19 cellular contexts compared by ENCODE assay signal in genomic region chr16:69581297-69581696, GRCh38. TPM values are rescaled to one million over a fixed set of nuclear protein-coding genes. Genes with fewer than 3 reads are reported as not detected.
DNase-seq lines count a peak whose midpoint lies in the region; ATAC-seq, FAIRE-seq and TF ChIP-seq lines count a peak whose summit lies in the region.
"Had no signal": no experiment of that assay in that cellular context is flagged by ENCODE, and none has a peak within 500 bp of the region (broad histone marks: within the 10 kb centered on the region; RNA-seq: fewer than 3 reads in every experiment).

No MANE protein-coding gene starts in this region.

- CTCF ChIA-PET in GM12878 (lab: Yijun Ruan, JAX) = interaction anchor here (2.9 kb wide), 1 partner anchor 12 kb away, joined by 12 read pairs; no protein-coding TSS in a partner anchor

- peaks cover 51% of the 10 kb centered on the region for H3K4me1 Mint-ChIP-seq in activated T-cell treated with anti-CD3 and anti-CD28 coated beads, Interleukin-2, amount 50 U/mL, for 24 hours (ENCODE audit: low read depth)

- peaks cover 61% of the 10 kb centered on the region for H3K36me3 Mint-ChIP-seq in activated T-cell treated with anti-CD3 and anti-CD28 coated beads, Interleukin-2, amount 50 U/mL, for 24 hours (ENCODE audit: low read depth)

- peak; percentile 28; the same call in 2 of the 3 replicates for ATAC-seq in GM12878

- POLR2A ChIA-PET in GM12878 (lab: Charles Lee) = no interaction called here

- SMC1A ChIA-PET in GM12878 (lab: Charles Lee; ENCODE audit: uncharacterized antibody, unreplicated experiment) = interaction anchor here (0.7 to 2.6 kb wide), 4 partner anchors 12 to 185 kb away, joined by 3 to 8 read pairs (median 4); partner anchors contain the start of gene CYB5B

- no peaks in the 10 kb centered on the region for H3K27me3 Mint-ChIP-seq in activated T-cell treated with anti-CD3 and anti-CD28 coated beads, Interleukin-2, amount 50 U/mL, for 24 hours
- H3K27me3 Mint-ChIP-seq: CD4-positive, alpha-beta memory T cell had no signal

- H2AFZ ChIP-seq in KMS-11 (ENCODE audit: low read depth) (no peak overlapping the region), GM12878 (ENCODE audit: control insufficient read depth, low read depth, low read length) (no peak overlapping the region)
- H2AFZ ChIP-seq: PC-9 had no signal

- H3K79me2 ChIP-seq in KMS-11 (ENCODE audit: insufficient read depth, low read depth) (peaks cover 23% of the 10 kb centered on the region; the same call in 1 of the 2 replicates), GM12878 (ENCODE audit: control insufficient read depth, insufficient read depth, low read length) (peaks cover 77% of the 10 kb centered on the region)

- no TSS peak for BruUV-seq in GM12878 (replicated peaks; lab: Mats Ljungman, UMichigan)

- no peak overlapping the region for H3K4me3 Mint-ChIP-seq in activated T-cell treated with anti-CD3 and anti-CD28 coated beads, Interleukin-2, amount 50 U/mL, for 24 hours
- H3K4me3 Mint-ChIP-seq: CD4-positive, alpha-beta memory T cell had no signal

- intact Hi-C loops in GM12878 (cut with micrococcal nuclease; ENCODE audit: unreplicated experiment) = no loop called here

- H3K36me3 ChIP-seq in KMS-11 (ENCODE audit: insufficient read depth) (no peaks in the 10 kb centered on the region), GM12878 (ENCODE audit: control insufficient read depth in 2 of 2, insufficient read depth in 2 of 2, low read length in 1 of 2) (peaks cover 0 to 3% of the 10 kb centered on the region in 2 experiments; a peak in 1 of 4 replicates)

- H4K20me1 ChIP-seq in KMS-11 (ENCODE audit: insufficient read depth) (no peaks in the 10 kb centered on the region), GM12878 (ENCODE audit: control insufficient read depth, insufficient read depth) (no peaks in the 10 kb centered on the region)

- RAD21 ChIA-PET in GM12878 (lab: Charles Lee; ENCODE audit: unreplicated experiment) = interaction anchor here (1.9 to 3.1 kb wide), 2 partner anchors 13 to 185 kb away, joined by 9 to 10 read pairs; no protein-coding TSS in a partner anchor

- TF ChIP-seq POLR2A in GM12878 (IDR thresholded peaks at IDR 0.05; ENCODE audit: low read depth, low read length) = no peak

- no peak for TF ChIP-seq EP300 in GM12878 (IDR thresholded peaks at IDR 0.05; ENCODE audit: borderline replicate concordance in 1 of 2, control insufficient read depth in 1 of 2, low read depth in 2 of 2, low read length in 2 of 2)

- H3K9ac ChIP-seq in KMS-11 (no peak overlapping the region), GM12878 (ENCODE audit: control insufficient read depth, insufficient read depth, low read length) (no peak overlapping the region)
- H3K9ac ChIP-seq: BLaER1 had no signal

- no peaks in the 10 kb centered on the region for H3K9me3 Mint-ChIP-seq in activated T-cell treated with anti-CD3 and anti-CD28 coated beads, Interleukin-2, amount 50 U/mL, for 24 hours
- H3K9me3 Mint-ChIP-seq: CD4-positive, alpha-beta memory T cell had no signal

- in situ Hi-C loops in GM12878 (cut with MboI) = no loop called here

- no peak for TF ChIP-seq RAD21 in GM12878 (IDR thresholded peaks at IDR 0.05; ENCODE audit: insufficient read depth, low read depth, low read length)

- H3K4me2 ChIP-seq in KMS-11 (0 out of 2 replicates have a peak overlapping the region, but pooled peaks have one; percentile 33), GM12878 (ENCODE audit: control insufficient read depth, insufficient read depth) (0 out of 2 replicates have a peak overlapping the region, but pooled peaks have one; percentile 7)
- H3K4me2 ChIP-seq: BLaER1, PC-9 had no signal

- no peak for DNase-seq in activated T-cell treated with anti-CD3 and anti-CD28 coated beads, Interleukin-2, amount 50 U/mL, for 24 hours
- no peak for DNase-seq in activated T-cell treated with anti-CD3 and anti-CD28 coated beads, Interleukin-2, amount 50 U/mL, for 48 hours
- DNase-seq in GM12878 (ENCODE audit: low read depth, low spot score) (no peak), NCI-H774 (lab: John Stamatoyannopoulos, UW) (no peak), UCSD-AML1 (lab: John Stamatoyannopoulos, UW; ENCODE audit: unreplicated experiment) (no peak), ecto neural progenitor cell (ENCODE audit: low spot score) (no peak)
- DNase-seq: CD4-positive, alpha-beta memory T cell; DMS153; GF-D8; H7; NCI-H1417 treated with DMSO at 0.1 percent for 48 hours; NCI-H187 treated with DMSO at 0.1 percent for 48 hours; NCI-H226; NCI-H524; PC-9; SIG-M5 had no signal

- H3K9me3 ChIP-seq in GM12878 (replicated peaks; ENCODE audit: control insufficient read depth, insufficient read depth, low read length) = no peaks in the 10 kb centered on the region; the same call in 2 of the 3 replicates
- H3K9me3 ChIP-seq: BLaER1 had no signal

- H3K4me3 ChIP-seq in KMS-11 (IDR thresholded peaks at IDR 0.05; ENCODE audit: insufficient read depth, low read depth, low read length) (no peak overlapping the region), GM12878 (no peak overlapping the region)
- H3K4me3 ChIP-seq: BLaER1, PC-9 had no signal

- no peak overlapping the region for H3K27ac ChIP-seq in KMS-11
- H3K27ac ChIP-seq in GM12878 (ENCODE audit: control insufficient read depth, insufficient read depth) = no peak overlapping the region
- H3K27ac ChIP-seq: BLaER1, PC-9, RWPE1 had no signal

- H3K27ac Mint-ChIP-seq in activated T-cell treated with anti-CD3 and anti-CD28 coated beads, Interleukin-2, amount 50 U/mL, for 24 hours = peak overlapping the region; percentile 86
- H3K27ac Mint-ChIP-seq: CD4-positive, alpha-beta memory T cell had no signal

- no peak for TF ChIP-seq CTCF in KMS-11 (conservative IDR thresholded peaks at IDR 0.05; ENCODE audit: low read depth, low read length)
- no peak for TF ChIP-seq CTCF in GM12878 (IDR thresholded peaks at IDR 0.05 in 2 of 3, conservative IDR thresholded peaks at IDR 0.05 in 1 of 3; ENCODE audit: control insufficient read depth in 2 of 3, extremely low read depth in 1 of 3, insufficient read depth in 1 of 3, low read depth in 3 of 3, low read length in 3 of 3)

- H3K27me3 ChIP-seq in KMS-11 (ENCODE audit: insufficient read depth, low read depth) (no peaks in the 10 kb centered on the region), GM12878 (replicated peaks in 1 of 2; ENCODE audit: control insufficient read depth in 2 of 2, insufficient read depth in 2 of 2, low read length in 1 of 2) (no peaks in the 10 kb centered on the region)
- H3K27me3 ChIP-seq: BLaER1 had no signal

- H3K4me1 ChIP-seq in KMS-11 (ENCODE audit: low read depth, poor library complexity, severe bottlenecking) (peaks cover 39% of the 10 kb centered on the region), GM12878 (ENCODE audit: control insufficient read depth, insufficient read depth, low read length) (peaks cover 8% of the 10 kb centered on the region; the same call in 1 of the 2 replicates)

- no peak for FAIRE-seq in GM12878 (lab: Jason Lieb, UNC)

TF ChIP-seq in GM12878, 131 proteins besides CTCF, POLR2A, EP300 and RAD21 (continues in another document):
- TF ChIP-seq USF2 (IDR thresholded peaks at IDR 0.05; ENCODE audit: borderline replicate concordance, low read depth, low read length) = no peak
- TF ChIP-seq GATAD2B (conservative IDR thresholded peaks at IDR 0.05; ENCODE audit: low read depth) = no peak
- no peak for TF ChIP-seq ETV6 (conservative IDR thresholded peaks at IDR 0.05 in 1 of 2, IDR thresholded peaks at IDR 0.05 in 1 of 2; ENCODE audit: borderline replicate concordance in 1 of 2, low read depth in 1 of 2)
- TF ChIP-seq ZSCAN29 (IDR thresholded peaks at IDR 0.05) = no peak
- TF ChIP-seq SIX5 (IDR thresholded peaks at IDR 0.05; ENCODE audit: low read depth, low read length, severe bottlenecking) = no peak

RNA-seq across cellular contexts. Expression of gene NFAT5, which starts 15.5 kb away (rescaled TPM):
- 196 and 208 TPM in 2 replicates for total RNA-seq in GM12878 (2013; cell fraction: nucleolus; rRNA removed)
- total RNA-seq in GM12878 (2014; rRNA removed) = 12.9 and 14.2 TPM in 2 replicates
- 17.9 and 19.3 TPM in 2 replicates for total RNA-seq in GM12878 (2014; rRNA removed; fragmentation: Illumina TruSeq; extraction: Trizol)
- 17.8 and 21.4 TPM in 2 replicates for total RNA-seq in GM12878 (2021)
- 5.0 TPM for polyA plus RNA-seq in GM12878 (2011; ENCODE audit: low read depth)
- polyA plus RNA-seq in GM12878 (2011; rRNA removed) = 31.5 and 35.4 TPM in 2 replicates
- polyA plus RNA-seq in GM12878 (2011; cell fraction: cytosol; rRNA removed) = 9.7 and 12.4 TPM in 2 replicates
- 40.6 and 48.0 TPM in 2 replicates for polyA plus RNA-seq in GM12878 (2011; cell fraction: nucleus; rRNA removed)
- polyA plus RNA-seq in GM12878 (2012) = 7.0 and 8.6 TPM in 2 replicates
- polyA plus RNA-seq in GM12878 (2014; fragmentation: Illumina TruSeq; extraction: Trizol) = 22.3 and 28.2 TPM in 2 replicates
- polyA plus RNA-seq in GM12878 (2014; fragmentation: Nextera tagmentation; extraction: Ambion mirVana) = 1 to 10 TPM in 1 of 2 experiments, under 1 TPM in 1; 0.58 to 1.9 TPM
- polyA plus RNA-seq in GM12878 (2014; rRNA removed) = 9.6 and 11.3 TPM in 2 replicates
- polyA plus RNA-seq in GM12878 (2016; fragmentation: Nextera tagmentation; extraction: Ambion mirVana) = 1 to 10 TPM; 5.2 to 5.5 TPM
- 66.6 and 96.6 TPM in 2 replicates for polyA minus RNA-seq in GM12878 (2011; rRNA and poly(A)+ RNA removed)
- 19.8 and 23.2 TPM in 2 replicates for polyA minus RNA-seq in GM12878 (2011; cell fraction: cytosol; rRNA and poly(A)+ RNA removed)
- 37.4 and 55.7 TPM in 2 replicates for polyA minus RNA-seq in GM12878 (2011; cell fraction: nucleus; rRNA and poly(A)+ RNA removed)
